In genomic region chr12:9674226-9674590, GRCh38 we compare ENCODE assay signal across 9 cellular contexts. TPM values are rescaled to one million over a fixed set of nuclear protein-coding genes. Genes with fewer than 3 reads are reported as not detected.
DNase-seq lines count a peak whose midpoint lies in the region; ATAC-seq, FAIRE-seq and TF ChIP-seq lines count a peak whose summit lies in the region.
"Had no signal": no experiment of that assay in that cellular context is flagged by ENCODE, and none has a peak within 500 bp of the region (broad histone marks: within the 10 kb centered on the region; RNA-seq: fewer than 3 reads in every experiment).

No MANE protein-coding gene starts in this region.

- TF ChIP-seq EP300 in HepG2 (IDR thresholded peaks at IDR 0.05; ENCODE audit: low read depth in 2 of 2, low read length in 2 of 2) (no peak), HepG2 (CRISPR knock-in tag; IDR thresholded peaks at IDR 0.05; ENCODE audit: borderline replicate concordance) (no peak)

- H3K4me3 ChIP-seq in mucosa of rectum (ENCODE audit: low read length in 2 of 2) (peak overlapping the region in 1 of 2 donors; percentile 39), HepG2 (replicated peaks in 1 of 3; ENCODE audit: insufficient read depth in 1 of 3, low read depth in 2 of 3, low read length in 3 of 3) (no peak overlapping the region)

- H3K9me3 ChIP-seq in mucosa of rectum (ENCODE audit: control insufficient read depth in 2 of 2, low read length in 2 of 2) (no peaks in the 10 kb centered on the region), HepG2 (ENCODE audit: low read length) (no peaks in the 10 kb centered on the region)

- ATAC-seq in HG02678 (IDR thresholded peaks at IDR 0.05; ENCODE audit: unreplicated experiment) (peak; percentile 25), HepG2 (no peak)

- peak; percentile 97 for FAIRE-seq in GM18507 (lab: Jason Lieb, UNC)
- FAIRE-seq in HepG2 (lab: Jason Lieb, UNC), result no peak

- POLR2A ChIA-PET in activated CD4-positive, alpha-beta memory T cell treated with anti-CD3 and anti-CD28 coated beads for 36 hours (lab: Charles Lee), result interaction anchor here (1.0 to 11.3 kb wide), 11 partner anchors 8 to 195 kb away, joined by 3 to 212 read pairs (median 4); partner anchors contain the start of genes CD69, CLEC2B and CLECL1
- POLR2A ChIA-PET in HepG2 (lab: Yijun Ruan, JAX), result no interaction called here

- TF ChIP-seq POLR2A in HepG2 (IDR thresholded peaks at IDR 0.05; ENCODE audit: insufficient read depth in 1 of 2, low read depth in 2 of 2, low read length in 2 of 2), result no peak

- no peak for TF ChIP-seq RAD21 in HepG2 (CRISPR knock-in tag; IDR thresholded peaks at IDR 0.05)

- no peaks in the 10 kb centered on the region for H3K27me3 ChIP-seq in mucosa of rectum (ENCODE audit: control insufficient read depth in 2 of 2, insufficient read depth in 2 of 2, low read length in 2 of 2)
- H3K27me3 ChIP-seq in HepG2 (ENCODE audit: control insufficient read depth in 1 of 2, insufficient read depth in 2 of 2, low read length in 2 of 2), result no peaks in the 10 kb centered on the region

- CTCF ChIA-PET in activated CD4-positive, alpha-beta memory T cell treated with anti-CD3 and anti-CD28 coated beads for 36 hours (lab: Charles Lee), result interaction anchor here (1.1 to 2.1 kb wide), 3 partner anchors 23 to 41 kb away, joined by 3 to 10 read pairs (median 4); no protein-coding TSS in a partner anchor
- CTCF ChIA-PET in HepG2 (lab: Yijun Ruan, JAX; ENCODE audit: low intra/inter-chr PET ratio, low total read pairs), result no interaction called here

- no peaks in the 10 kb centered on the region for H3K79me2 ChIP-seq in HepG2 (ENCODE audit: insufficient read depth, low read length)

- WGBS in HepG2 (ENCODE audit: low lambda C conversion rate), result 100% methylated on average over 1 of the region's 2 CpGs

- H4K20me1 ChIP-seq in HepG2 (ENCODE audit: insufficient read depth, low read length), result no peaks in the 10 kb centered on the region

- H3K4me1 ChIP-seq in mucosa of rectum (ENCODE audit: control insufficient read depth in 2 of 2, insufficient read depth in 2 of 2, low read length in 2 of 2) (peaks cover 0 to 2% of the 10 kb centered on the region in 2 donors), HepG2 (ENCODE audit: insufficient read depth, low read length) (peaks cover 14% of the 10 kb centered on the region)

- H3K36me3 ChIP-seq in mucosa of rectum (ENCODE audit: control insufficient read depth in 2 of 2, insufficient read depth in 2 of 2, low read length in 2 of 2) (no peaks in the 10 kb centered on the region), HepG2 (replicated peaks in 1 of 2; ENCODE audit: control insufficient read depth in 1 of 2, insufficient read depth in 2 of 2, low read length in 2 of 2) (no peaks in the 10 kb centered on the region)

- no peak overlapping the region for H2AFZ ChIP-seq in HepG2 (ENCODE audit: low read length)

- H3K27me3 Mint-ChIP-seq in activated CD4-positive, alpha-beta memory T cell treated with anti-CD3 and anti-CD28 coated beads for 36 hours, result no peaks in the 10 kb centered on the region

- no peak for TF ChIP-seq CTCF in HepG2 (CRISPR knock-in tag; IDR thresholded peaks at IDR 0.05)

- peaks cover under 1% of the 10 kb centered on the region for H3K9me3 Mint-ChIP-seq in activated CD4-positive, alpha-beta memory T cell treated with anti-CD3 and anti-CD28 coated beads for 36 hours

- H3K36me3 Mint-ChIP-seq in activated CD4-positive, alpha-beta memory T cell treated with anti-CD3 and anti-CD28 coated beads for 36 hours, result peaks cover 86% of the 10 kb centered on the region

- H3K4me1 Mint-ChIP-seq in activated CD4-positive, alpha-beta memory T cell treated with anti-CD3 and anti-CD28 coated beads for 36 hours (ENCODE audit: low read depth), result peaks cover 42% of the 10 kb centered on the region

- H3K4me2 ChIP-seq in HepG2 (ENCODE audit: low read depth, low read length), result no peak overlapping the region

- DNase-seq in GM18507 (ENCODE audit: extremely low spot score, insufficient read length, low read depth), result no peak
- DNase-seq in activated CD4-positive, alpha-beta memory T cell treated with anti-CD3 and anti-CD28 coated beads for 36 hours, result peak; percentile 71
- no peak for DNase-seq in ureter (ENCODE audit: low spot score)
- no peak for DNase-seq in hypothalamus (lab: John Stamatoyannopoulos, UW)
- no peak for DNase-seq in HepG2 (ENCODE audit: low spot score)
- DNase-seq in NCI-H1930 (lab: John Stamatoyannopoulos, UW), result no peak
- DNase-seq: NCI-H1105 had no signal

- H3K27ac Mint-ChIP-seq in activated CD4-positive, alpha-beta memory T cell treated with anti-CD3 and anti-CD28 coated beads for 36 hours, result peak overlapping the region; percentile 98

- no TSS peak for BruUV-seq in HepG2 (replicated peaks; lab: Mats Ljungman, UMichigan)

- in situ Hi-C loops in HepG2 (cut with HindIII; ENCODE audit: extremely low pct_ligation_motif_present, low pct_unique_long_range_greater_than_20kb), result no loop called here

- H3K9ac ChIP-seq in mucosa of rectum (ENCODE audit: low read depth in 1 of 2, low read length in 2 of 2), result no peak overlapping the region
- no peak overlapping the region for H3K9ac ChIP-seq in HepG2 (ENCODE audit: insufficient read depth, low read depth, low read length)

- H3K4me3 Mint-ChIP-seq in activated CD4-positive, alpha-beta memory T cell treated with anti-CD3 and anti-CD28 coated beads for 36 hours, result peak overlapping the region; percentile 93

- intact Hi-C loops in activated CD4-positive, alpha-beta memory T cell treated with anti-CD3 and anti-CD28 coated beads for 36 hours (cut with micrococcal nuclease), result no loop called here
- intact Hi-C loops in HepG2 (cut with micrococcal nuclease; ENCODE audit: unreplicated experiment), result no loop called here

- peak overlapping the region; percentile 15 to 57 for H3K27ac ChIP-seq in mucosa of rectum (ENCODE audit: low read depth in 2 of 2, low read length in 2 of 2)
- no peak overlapping the region for H3K27ac ChIP-seq in HepG2 (ENCODE audit: extremely low read length, insufficient read depth, low read length)

TF ChIP-seq in HepG2, 621 proteins besides CTCF, POLR2A, EP300 and RAD21 (continues in another document):
- TF ChIP-seq HNRNPK (IDR thresholded peaks at IDR 0.05; ENCODE audit: low read depth, low read length, poor library complexity, severe bottlenecking) (no peak), ZNF549 (CRISPR knock-in tag; IDR thresholded peaks at IDR 0.05) (no peak)

RNA-seq across cellular contexts. Expression of gene CLEC2D, which starts 4.7 kb away (rescaled TPM):
- total RNA-seq in activated CD4-positive, alpha-beta memory T cell treated with anti-CD3 and anti-CD28 coated beads for 36 hours, result 100 to 1,000 TPM; 191 to 199 TPM
- total RNA-seq in ureter (32.6 TPM), HepG2 (2016; rRNA removed; fragmentation: Illumina TruSeq; extraction: Trizol) (0.69 and 2.5 TPM in 2 replicates)
- total RNA-seq in HepG2 (2016; cell fraction: cytosol; rRNA removed; fragmentation: Illumina TruSeq; extraction: Trizol; ENCODE audit: low read depth), result 4.0 TPM in 2 replicates
- total RNA-seq in HepG2 (2016; cell fraction: insoluble cytoplasmic fraction; rRNA removed; fragmentation: Illumina TruSeq; extraction: Trizol), result 0.18 and 2.5 TPM in 2 replicates
- 0.87 and 2.4 TPM in 2 replicates for total RNA-seq in HepG2 (2016; cell fraction: membrane; rRNA removed; fragmentation: Illumina TruSeq; extraction: Trizol)
- total RNA-seq in HepG2 (2016; cell fraction: nucleus; rRNA removed; fragmentation: Illumina TruSeq; extraction: Trizol), result 7.5 and 7.7 TPM in 2 replicates
- 7.7 and 8.6 TPM in 2 replicates for polyA plus RNA-seq in HepG2 (2011; rRNA removed)
- polyA plus RNA-seq in HepG2 (2011; cell fraction: cytosol; rRNA removed), result 0.85 and 3.0 TPM in 2 replicates
- polyA plus RNA-seq in HepG2 (2011; cell fraction: nucleus; rRNA removed), result 30.5 and 31.4 TPM in 2 replicates
- polyA plus RNA-seq in HepG2 (2012), result 5.3 and 5.9 TPM in 2 replicates
- 0.26 and 0.28 TPM in 2 replicates for polyA plus RNA-seq in HepG2 (2016; cell fraction: cytosol; fragmentation: Illumina TruSeq; extraction: Trizol; ENCODE audit: low read depth)
- polyA plus RNA-seq in HepG2 (2016; cell fraction: insoluble cytoplasmic fraction; fragmentation: Illumina TruSeq; extraction: Trizol; ENCODE audit: low read depth), result 0.49 and 1.2 TPM in 2 replicates
- polyA plus RNA-seq in HepG2 (2016; cell fraction: membrane; fragmentation: Illumina TruSeq; extraction: Trizol; ENCODE audit: low read depth), result 0.22 and 0.38 TPM in 2 replicates
- polyA plus RNA-seq in HepG2 (2016; cell fraction: nucleus; fragmentation: Illumina TruSeq; extraction: Trizol; ENCODE audit: insufficient read depth, low read depth), result 19.9 and 22.7 TPM in 2 replicates
- polyA minus RNA-seq in HepG2 (2011; rRNA and poly(A)+ RNA removed; ENCODE audit: low replicate concordance), result 0.42 and 2.6 TPM in 2 replicates
- 0.26 and 2.0 TPM in 2 replicates for polyA minus RNA-seq in HepG2 (2011; cell fraction: cytosol; rRNA and poly(A)+ RNA removed)
- 26.3 and 30.8 TPM in 2 replicates for polyA minus RNA-seq in HepG2 (2011; cell fraction: nucleus; rRNA and poly(A)+ RNA removed)

RNA-seq across cellular contexts. Expression of gene CLECL1, which starts 58.7 kb away (rescaled TPM):
- 1 to 10 TPM; 6.5 to 7.4 TPM for total RNA-seq in activated CD4-positive, alpha-beta memory T cell treated with anti-CD3 and anti-CD28 coated beads for 36 hours
- total RNA-seq in ureter (0.91 TPM), HepG2 (2016; rRNA removed; fragmentation: Illumina TruSeq; extraction: Trizol) (not detected in 2 replicates)
- not detected in 2 replicates for total RNA-seq in HepG2 (2016; cell fraction: cytosol; rRNA removed; fragmentation: Illumina TruSeq; extraction: Trizol; ENCODE audit: low read depth)
- not detected in 2 replicates for total RNA-seq in HepG2 (2016; cell fraction: insoluble cytoplasmic fraction; rRNA removed; fragmentation: Illumina TruSeq; extraction: Trizol)
- not detected in 2 replicates for total RNA-seq in HepG2 (2016; cell fraction: membrane; rRNA removed; fragmentation: Illumina TruSeq; extraction: Trizol)
- total RNA-seq in HepG2 (2016; cell fraction: nucleus; rRNA removed; fragmentation: Illumina TruSeq; extraction: Trizol), result not detected in 2 replicates
- polyA plus RNA-seq in HepG2 (2011; rRNA removed), result not detected in 2 replicates
- not detected in 2 replicates for polyA plus RNA-seq in HepG2 (2011; cell fraction: cytosol; rRNA removed)
- not detected in 2 replicates for polyA plus RNA-seq in HepG2 (2011; cell fraction: nucleus; rRNA removed)
- polyA plus RNA-seq in HepG2 (2012), result not detected in 2 replicates
- polyA plus RNA-seq in HepG2 (2016; cell fraction: cytosol; fragmentation: Illumina TruSeq; extraction: Trizol; ENCODE audit: low read depth), result not detected in 2 replicates
- not detected in 2 replicates for polyA plus RNA-seq in HepG2 (2016; cell fraction: insoluble cytoplasmic fraction; fragmentation: Illumina TruSeq; extraction: Trizol; ENCODE audit: low read depth)
- not detected in 2 replicates for polyA plus RNA-seq in HepG2 (2016; cell fraction: membrane; fragmentation: Illumina TruSeq; extraction: Trizol; ENCODE audit: low read depth)
- not detected in 2 replicates for polyA plus RNA-seq in HepG2 (2016; cell fraction: nucleus; fragmentation: Illumina TruSeq; extraction: Trizol; ENCODE audit: insufficient read depth, low read depth)
- polyA minus RNA-seq in HepG2 (2011; rRNA and poly(A)+ RNA removed; ENCODE audit: low replicate concordance), result not detected in 2 replicates
- polyA minus RNA-seq in HepG2 (2011; cell fraction: cytosol; rRNA and poly(A)+ RNA removed), result not detected in 2 replicates
- polyA minus RNA-seq in HepG2 (2011; cell fraction: nucleus; rRNA and poly(A)+ RNA removed), result not detected in 2 replicates
